8 cellular contexts compared by ENCODE assay signal in genomic region chr6:47242483-47243386, GRCh38.
A peak's percentile ranks its signal among the peaks of the same experiment; 100 is the strongest.
DNase-seq lines count a peak whose midpoint lies in the region; ATAC-seq and TF ChIP-seq lines count a peak whose summit lies in the region.

No MANE protein-coding gene starts in this region.

- TF ChIP-seq CTCF in foreskin fibroblast (IDR thresholded peaks at IDR 0.05; ENCODE audit: low read depth, low read length) (no peak), omental fat pad (IDR thresholded peaks at IDR 0.05) (no peak), tibial artery (IDR thresholded peaks at IDR 0.05) (no peak)

- peak; percentile 74 for DNase-seq in DMS 273 treated with DMSO at 0.1 percent for 48 hours (lab: John Stamatoyannopoulos, UW)
- DNase-seq in HT-29 (ENCODE audit: low spot score): peak; percentile 89
- peak; percentile 71 for DNase-seq in OCI-M2 (lab: John Stamatoyannopoulos, UW; ENCODE audit: unreplicated experiment)
- DNase-seq in activated T-helper 1 cell treated with anti-CD3 and anti-CD28 coated beads, Interleukin-2, amount 50 U/mL, for 16 hours (ENCODE audit: low read depth in 1 of 2, low spot score in 1 of 2): peak; percentile 12 to 19
- peak; percentile 57 to 77 for DNase-seq in foreskin fibroblast
- DNase-seq in omental fat pad (ENCODE audit: low spot score): peak; percentile 48
- peak; percentile 73 to 85 for DNase-seq in tibial artery

- no peaks in the 10 kb centered on the region for H3K27me3 ChIP-seq in tibial artery

- H3K27ac ChIP-seq in tibial artery: no peak overlapping the region

- H3K4me1 ChIP-seq in tibial artery: no peaks in the 10 kb centered on the region

- H3K36me3 ChIP-seq in tibial artery: no peaks in the 10 kb centered on the region

- no peaks in the 10 kb centered on the region for H3K9me3 ChIP-seq in tibial artery

- H3K4me3 ChIP-seq in foreskin fibroblast (ENCODE audit: low read depth in 1 of 2, low read length in 2 of 2) (no peak overlapping the region), tibial artery (no peak overlapping the region)

- ATAC-seq in GM21423 (IDR thresholded peaks at IDR 0.05; ENCODE audit: unreplicated experiment) (peak; percentile 94), omental fat pad (ENCODE audit: low FRiP score) (peak; percentile 94)

- intact Hi-C loops in tibial artery (cut with DNase I; ENCODE audit: low total_unique reads): no loop called here

Comparison
In these comparisons a context has a peak if more than half of its experiments do, and no peak if none do; other contexts are left out.
1. DNase-seq: peak in every context shown above with its lines; median percentile 89 in HT-29; 79 in tibial artery; 74 in DMS 273 treated with DMSO at 0.1 percent for 48 hours; 71 in OCI-M2; 67 in foreskin fibroblast; 48 in omental fat pad; 16 in activated T-helper 1 cell treated with anti-CD3 and anti-CD28 coated beads, Interleukin-2, amount 50 U/mL, for 16 hours.